ENCODE assay signal across 13 cellular contexts in the genomic region with DNA sequence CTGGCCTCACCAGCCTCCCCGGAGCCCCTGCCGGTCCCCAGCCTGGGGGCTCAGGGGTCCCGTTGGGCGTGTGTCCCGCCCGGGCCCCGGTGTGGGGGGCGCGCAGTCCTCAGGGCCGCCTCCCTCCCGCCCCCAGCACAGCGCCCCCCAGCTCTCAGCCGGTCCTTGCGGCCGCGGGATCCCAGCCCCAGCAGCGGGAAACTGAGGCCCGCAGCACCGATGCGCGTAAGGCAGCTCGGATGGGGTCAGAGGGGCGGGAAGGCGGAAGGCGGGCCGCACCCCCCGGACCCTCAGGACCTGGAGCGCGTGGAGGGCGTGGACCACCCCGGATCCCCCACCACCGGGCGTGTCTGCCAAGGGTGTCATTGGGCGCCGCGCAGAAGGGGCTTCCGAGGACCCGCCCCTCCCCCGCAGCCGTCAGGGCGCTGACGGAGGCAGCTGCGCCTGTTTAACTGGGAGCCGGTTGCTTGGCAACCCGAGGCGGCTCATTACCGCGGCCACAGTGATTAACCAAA. TPM values are rescaled to one million over a fixed set of nuclear protein-coding genes. Genes with fewer than 3 reads are reported as not detected.
DNase-seq lines count a peak whose midpoint lies in the region; ATAC-seq and TF ChIP-seq lines count a peak whose summit lies in the region.
"Had no signal": no experiment of that assay in that cellular context is flagged by ENCODE, and none has a peak within 500 bp of the region (broad histone marks: within the 10 kb centered on the region; RNA-seq: fewer than 3 reads in every experiment).

No MANE protein-coding gene starts in this region.

- H3K27me3 ChIP-seq in heart right ventricle = peaks cover 62 to 100% (median 100%) of the 10 kb centered on the region in 7 donors
- H3K27me3 ChIP-seq in ovary = peaks cover 32% of the 10 kb centered on the region

- TF ChIP-seq POLR2A in ovary (IDR thresholded peaks at IDR 0.05) = no peak

- peaks cover 86% of the 10 kb centered on the region for H3K27me3 Mint-ChIP-seq in type B pancreatic cell

- H3K4me3 ChIP-seq in heart right ventricle = peak overlapping the region in 1 of 10 donors; percentile 6
- H3K4me3 ChIP-seq in coronary artery = peak overlapping the region; percentile 41
- no peak overlapping the region for H3K4me3 ChIP-seq in ovary
- H3K4me3 ChIP-seq: pancreas had no signal

- H3K27ac ChIP-seq in heart right ventricle (no peak overlapping the region), coronary artery (no peak overlapping the region), ovary (no peak overlapping the region)
- H3K27ac ChIP-seq: pancreas had no signal

- peaks cover 8 to 29% (median 22%) of the 10 kb centered on the region in 9 donors for H3K4me1 ChIP-seq in heart right ventricle
- peaks cover 3% of the 10 kb centered on the region for H3K4me1 ChIP-seq in ovary (ENCODE audit: insufficient read depth)
- H3K4me1 ChIP-seq: pancreas had no signal

- TF ChIP-seq CTCF in heart right ventricle (IDR thresholded peaks at IDR 0.05) (no peak), coronary artery (IDR thresholded peaks at IDR 0.05) (no peak), type B pancreatic cell (conservative IDR thresholded peaks at IDR 0.05) (peak; percentile 2), ovary (IDR thresholded peaks at IDR 0.05) (no peak)

- no peak overlapping the region for H3K4me3 Mint-ChIP-seq in type B pancreatic cell

- DNase-seq in left ventricle myocardium superior (peak; percentile 27), heart right ventricle (no peak), NCI-H1092 treated with DMSO at 0.1 percent for 48 hours (lab: John Stamatoyannopoulos, UW) (peak; percentile 58), coronary artery (ENCODE audit: low spot score) (no peak), type B pancreatic cell (ENCODE audit: extremely low spot score, unreplicated experiment) (no peak), ovary (no peak), left lobe of liver (ENCODE audit: low spot score) (no peak)
- DNase-seq: effector CD8-positive, alpha-beta T cell had no signal

- no peak overlapping the region for H3K27ac Mint-ChIP-seq in type B pancreatic cell
- H3K27ac Mint-ChIP-seq: CD8-positive, alpha-beta T cell had no signal

- ATAC-seq in left ventricle myocardium superior = no peak
- ATAC-seq in heart right ventricle = no peak
- no peak for ATAC-seq in left lobe of liver
- no peak for ATAC-seq in HG03354 (IDR thresholded peaks at IDR 0.05; ENCODE audit: poor library complexity, severe bottlenecking, unreplicated experiment)
- ATAC-seq: CD8-positive, alpha-beta T cell had no signal

- intact Hi-C loops in left ventricle myocardium superior (cut with micrococcal nuclease) = no loop called here
- intact Hi-C loops in heart right ventricle (cut with DNase I) = no loop called here
- intact Hi-C loops in ovary (cut with DNase I) = no loop called here

- H3K36me3 Mint-ChIP-seq in type B pancreatic cell = no peaks in the 10 kb centered on the region
- H3K36me3 Mint-ChIP-seq: CD8-positive, alpha-beta T cell had no signal

- 2 to 3% methylated on average over 48 of the region's 48 CpGs for WGBS in heart right ventricle, 2 donors
- WGBS in ovary, 3 donors = 1 to 2% (median 2%) methylated on average over 22 to 48 of the region's 48 CpGs

- TF ChIP-seq EP300 in ovary (IDR thresholded peaks at IDR 0.05) = no peak

- H3K36me3 ChIP-seq in heart right ventricle (no peaks in the 10 kb centered on the region), ovary (no peaks in the 10 kb centered on the region)
- H3K36me3 ChIP-seq: pancreas had no signal

- no peaks in the 10 kb centered on the region for H3K9me3 Mint-ChIP-seq in type B pancreatic cell
- H3K9me3 Mint-ChIP-seq: CD8-positive, alpha-beta T cell had no signal

- H3K4me1 Mint-ChIP-seq in type B pancreatic cell (ENCODE audit: unreplicated experiment) = peaks cover 8% of the 10 kb centered on the region

- H3K9me3 ChIP-seq in heart right ventricle = no peaks in the 10 kb centered on the region
- no peaks in the 10 kb centered on the region for H3K9me3 ChIP-seq in ovary
- H3K9me3 ChIP-seq: pancreas had no signal

RNA-seq across cellular contexts. Expression of a gene that starts 14.9 kb away (rescaled TPM):
- total RNA-seq in left ventricle myocardium superior (not detected), heart right ventricle (not detected), type B pancreatic cell (ENCODE audit: low replicate concordance) (0.48 TPM in 1 of 2 replicates, not detected in the other), ovary (not detected), left lobe of liver (not detected)
- polyA plus RNA-seq in heart right ventricle (not detected), ovary (not detected)
- total RNA-seq: CD8-positive, alpha-beta T cell; glomerular endothelial cell; liver; pancreas had no signal
- polyA plus RNA-seq: liver, pancreas had no signal

Comparison
In these comparisons a context has a peak if more than half of its experiments do, and no peak if none do; other contexts are left out.
1. DNase-seq: peak in left ventricle myocardium superior (single experiment) and NCI-H1092 treated with DMSO at 0.1 percent for 48 hours (single experiment); none in heart right ventricle (0 of 2), coronary artery (single experiment), type B pancreatic cell (single experiment), ovary (0 of 5) and left lobe of liver (single experiment).